12 cellular contexts compared by ENCODE assay signal in genomic region chr17:4854181-4854681, GRCh38. TPM values are rescaled to one million over a fixed set of nuclear protein-coding genes. Genes with fewer than 3 reads are reported as not detected.
A peak's percentile ranks its signal among the peaks of the same experiment; 100 is the strongest.
DNase-seq lines count a peak whose midpoint lies in the region; ATAC-seq and TF ChIP-seq lines count a peak whose summit lies in the region.
"Had no signal": no experiment of that assay in that cellular context is flagged by ENCODE, and none has a peak within 500 bp of the region (broad histone marks: within the 10 kb centered on the region; RNA-seq: fewer than 3 reads in every experiment).

No MANE protein-coding gene starts in this region.

- peaks cover 46% of the 10 kb centered on the region for H3K4me1 ChIP-seq in iPS-20b (ENCODE audit: insufficient read depth, low read length)
- H3K4me1 ChIP-seq in upper lobe of left lung: peaks cover 57 to 70% (median 61%) of the 10 kb centered on the region in 4 donors
- no peaks in the 10 kb centered on the region for H3K4me1 ChIP-seq in effector memory CD4-positive, alpha-beta T cell (ENCODE audit: control insufficient read depth, insufficient read depth, low read length, poor library complexity, severe bottlenecking)

- H3K9me3 ChIP-seq in iPS-20b (ENCODE audit: insufficient read depth, low read depth, low read length) (no peaks in the 10 kb centered on the region), upper lobe of left lung (no peaks in the 10 kb centered on the region)
- no peaks in the 10 kb centered on the region for H3K9me3 ChIP-seq in effector memory CD4-positive, alpha-beta T cell (ENCODE audit: control insufficient read depth, low read length)
- H3K9me3 ChIP-seq: body of pancreas had no signal

- POLR2A ChIA-PET in WTC11 (lab: Charles Lee): no interaction called here

- no peak overlapping the region for H3K4me3 ChIP-seq in iPS-20b (ENCODE audit: low read length)
- no peak overlapping the region for H3K4me3 ChIP-seq in upper lobe of left lung
- H3K4me3 ChIP-seq in effector memory CD4-positive, alpha-beta T cell (ENCODE audit: insufficient read depth, low read depth, low read length, poor library complexity, severe bottlenecking): no peak overlapping the region
- H3K4me3 ChIP-seq: body of pancreas had no signal

- no peak for ATAC-seq in activated naive CD4-positive, alpha-beta T cell treated with anti-CD3 and anti-CD28 coated beads, Interleukin-2, amount 50 U/mL, for 72 hours
- ATAC-seq in WTC11 (peak; percentile 8; the same call in 1 of the 2 replicates), upper lobe of left lung (ENCODE audit: low FRiP score in 2 of 2) (no peak)
- ATAC-seq: body of pancreas had no signal

- H3K36me3 Mint-ChIP-seq in activated naive CD4-positive, alpha-beta T cell treated with anti-CD3 and anti-CD28 coated beads, Interleukin-2, amount 50 U/mL, for 72 hours: peaks cover 0 to 7% of the 10 kb centered on the region in 2 donors
- H3K36me3 Mint-ChIP-seq in WTC11: no peaks in the 10 kb centered on the region

- no peak for TF ChIP-seq POLR2A in upper lobe of left lung (IDR thresholded peaks at IDR 0.05)

- peak overlapping the region; percentile 0; the same call in 1 of the 2 replicates for H3K9ac ChIP-seq in iPS-20b (ENCODE audit: low read depth, low read length)

- no peak overlapping the region for H3K4me3 Mint-ChIP-seq in WTC11

- H3K27me3 Mint-ChIP-seq in WTC11 (ENCODE audit: low read depth): no peaks in the 10 kb centered on the region

- peaks cover 6% of the 10 kb centered on the region in 2 donors for H3K9me3 Mint-ChIP-seq in activated naive CD4-positive, alpha-beta T cell treated with anti-CD3 and anti-CD28 coated beads, Interleukin-2, amount 50 U/mL, for 72 hours
- H3K9me3 Mint-ChIP-seq in WTC11: no peaks in the 10 kb centered on the region

- TF ChIP-seq EP300 in upper lobe of left lung (IDR thresholded peaks at IDR 0.05): no peak

- no peak for DNase-seq in activated naive CD4-positive, alpha-beta T cell treated with anti-CD3 and anti-CD28 coated beads, Interleukin-2, amount 50 U/mL, for 72 hours (ENCODE audit: low spot score in 2 of 2)
- DNase-seq in activated naive CD4-positive, alpha-beta T cell treated with anti-CD3 and anti-CD28 coated beads, Interleukin-2, amount 50 U/mL, for 16 hours: no peak
- DNase-seq in WTC11 (ENCODE audit: low spot score): no peak
- no peak for DNase-seq in upper lobe of left lung
- no peak for DNase-seq in OCI-M1 (lab: John Stamatoyannopoulos, UW)
- no peak for DNase-seq in effector memory CD4-positive, alpha-beta T cell
- no peak for DNase-seq in NCI-H2029 treated with DMSO at 0.1 percent for 48 hours (lab: John Stamatoyannopoulos, UW)
- DNase-seq: body of pancreas, SIG-M5 had no signal

- no peaks in the 10 kb centered on the region for H3K27me3 ChIP-seq in iPS-20b (ENCODE audit: insufficient read depth, low read length)
- H3K27me3 ChIP-seq in upper lobe of left lung: no peaks in the 10 kb centered on the region
- no peaks in the 10 kb centered on the region for H3K27me3 ChIP-seq in effector memory CD4-positive, alpha-beta T cell (replicated peaks; ENCODE audit: control insufficient read depth, insufficient read depth, low read length, poor library complexity, severe bottlenecking)
- H3K27me3 ChIP-seq: body of pancreas had no signal

- H3K36me3 ChIP-seq in iPS-20b (ENCODE audit: insufficient read depth, low read depth, low read length) (no peaks in the 10 kb centered on the region), upper lobe of left lung (no peaks in the 10 kb centered on the region)
- peaks cover 12% of the 10 kb centered on the region for H3K36me3 ChIP-seq in effector memory CD4-positive, alpha-beta T cell (ENCODE audit: control insufficient read depth, insufficient read depth, low read length)

- peaks cover 74% of the 10 kb centered on the region for H3K4me1 Mint-ChIP-seq in WTC11

- 62 to 65% methylated on average over 3 of the region's 3 CpGs for WGBS in upper lobe of left lung, 2 donors

- CTCF ChIA-PET in WTC11 (lab: Charles Lee): interaction anchor here (1.0 kb wide), 1 partner anchor 64 kb away, joined by 3 read pairs; no protein-coding TSS in a partner anchor

- H3K27ac ChIP-seq in iPS-20b (ENCODE audit: low read length): no peak overlapping the region
- H3K27ac ChIP-seq in upper lobe of left lung: peak overlapping the region; percentile 51 to 74 (median 56)
- no peak overlapping the region for H3K27ac ChIP-seq in effector memory CD4-positive, alpha-beta T cell (ENCODE audit: insufficient read depth, low read length, poor library complexity, severe bottlenecking)
- H3K27ac ChIP-seq: body of pancreas, C4-2B had no signal

- TF ChIP-seq CTCF in WTC11 (IDR thresholded peaks at IDR 0.05) (no peak), upper lobe of left lung (IDR thresholded peaks at IDR 0.05) (no peak)

- H3K27ac Mint-ChIP-seq in activated naive CD4-positive, alpha-beta T cell treated with anti-CD3 and anti-CD28 coated beads, Interleukin-2, amount 50 U/mL, for 72 hours: peak overlapping the region; percentile 20 to 38
- peak overlapping the region; percentile 82 for H3K27ac Mint-ChIP-seq in WTC11

TF ChIP-seq in WTC11, 78 proteins besides CTCF, POLR2A, EP300 and RAD21:
- no peak for TF ChIP-seq ZBTB21 (CRISPR knock-in tag; IDR thresholded peaks at IDR 0.05; ENCODE audit: borderline replicate concordance)
- no peak for TF ChIP-seq CDX4 (CRISPR knock-in tag; IDR thresholded peaks at IDR 0.05; ENCODE audit: borderline replicate concordance)
- no peak for TF ChIP-seq E2F1 (CRISPR knock-in tag; IDR thresholded peaks at IDR 0.05)
- TF ChIP-seq NFYB (CRISPR knock-in tag; conservative IDR thresholded peaks at IDR 0.05; ENCODE audit: low read depth): no peak
- no peak for TF ChIP-seq FOXP1 (CRISPR knock-in tag; IDR thresholded peaks at IDR 0.05; ENCODE audit: borderline replicate concordance)
- TF ChIP-seq ETV6 (CRISPR knock-in tag; IDR thresholded peaks at IDR 0.05): no peak
- no peak for TF ChIP-seq FOXJ3 (CRISPR knock-in tag; IDR thresholded peaks at IDR 0.05; ENCODE audit: borderline replicate concordance)
- no peak for TF ChIP-seq PRDM15 (CRISPR knock-in tag; IDR thresholded peaks at IDR 0.05)
- TF ChIP-seq ATF1 (CRISPR knock-in tag; IDR thresholded peaks at IDR 0.05): no peak
TF ChIP-seq in WTC11: peak in this region for 0.

RNA-seq across cellular contexts. Expression of gene MINK1, which starts 21.1 kb away (rescaled TPM):
- total RNA-seq in activated naive CD4-positive, alpha-beta T cell treated with anti-CD3 and anti-CD28 coated beads, Interleukin-2, amount 50 U/mL, for 72 hours: 10 to 100 TPM; 83.0 to 84.9 TPM
- 92.1 to 105 TPM (median 96.2 TPM) in 3 replicates for total RNA-seq in WTC11 (2021)
- 100 to 1,000 TPM in 4 of 6 donors, 10 to 100 TPM in 2; 52.3 to 311 (median 136) TPM for total RNA-seq in upper lobe of left lung

RNA-seq across cellular contexts. Expression of gene C17orf107, which starts 45.1 kb away (rescaled TPM):
- 1 to 10 TPM in 1 of 2 donors, under 1 TPM in 1; 0.59 to 2.9 TPM for total RNA-seq in activated naive CD4-positive, alpha-beta T cell treated with anti-CD3 and anti-CD28 coated beads, Interleukin-2, amount 50 U/mL, for 72 hours
- total RNA-seq in WTC11 (2021): 8.2 to 8.7 TPM (median 8.7 TPM) in 3 replicates
- 1 to 10 TPM; 2.6 to 6.3 (median 3.4) TPM for total RNA-seq in upper lobe of left lung

RNA-seq across cellular contexts. Expression of gene PLD2, which starts 47.3 kb away (rescaled TPM):
- 10 to 100 TPM; 23.6 to 31.4 TPM for total RNA-seq in activated naive CD4-positive, alpha-beta T cell treated with anti-CD3 and anti-CD28 coated beads, Interleukin-2, amount 50 U/mL, for 72 hours
- total RNA-seq in WTC11 (2021): 51.3 to 64.9 TPM (median 52.1 TPM) in 3 replicates
- total RNA-seq in upper lobe of left lung: 10 to 100 TPM; 15.0 to 51.3 (median 37.6) TPM

RNA-seq across cellular contexts. Expression of gene CHRNE, which starts 48.7 kb away (rescaled TPM):
- total RNA-seq in activated naive CD4-positive, alpha-beta T cell treated with anti-CD3 and anti-CD28 coated beads, Interleukin-2, amount 50 U/mL, for 72 hours: under 1 TPM in 1 of 2 donors, not detected in 1; 0.27 TPM
- 0.64 to 0.78 TPM (median 0.70 TPM) in 3 replicates for total RNA-seq in WTC11 (2021)
- total RNA-seq in upper lobe of left lung: 1 to 10 TPM in 3 of 6 donors, under 1 TPM in 1, not detected in 2; 0.61 to 1.7 (median 1.2) TPM
- total RNA-seq: myocyte had no signal

Comparison
In these comparisons a context has a peak if more than half of its experiments do, and no peak if none do; other contexts are left out.
1. H3K27ac ChIP-seq: peak in upper lobe of left lung (4 of 4); none in iPS-20b (single experiment) and effector memory CD4-positive, alpha-beta T cell (single experiment).